In the genomic region with DNA sequence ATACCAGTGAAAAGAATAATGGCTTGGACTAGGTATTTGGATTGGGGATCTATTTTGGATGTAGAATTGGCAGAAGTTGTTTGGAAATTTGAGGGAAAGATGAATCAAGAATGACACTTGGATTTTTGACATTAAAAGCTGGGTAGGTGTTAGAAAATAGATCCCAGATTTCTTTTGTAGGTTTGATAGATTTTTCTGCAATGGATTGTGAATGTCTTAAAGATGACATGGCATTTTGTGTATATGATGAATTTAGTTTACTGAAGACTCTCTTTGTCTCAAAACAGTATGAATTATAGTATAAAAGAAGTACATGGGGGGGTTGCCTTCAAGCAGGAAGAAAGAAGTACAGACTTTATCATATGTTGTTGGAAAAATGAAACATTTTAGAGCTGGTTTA, we compare ENCODE assay signal across 23 cellular contexts.
DNase-seq lines count a peak whose midpoint lies in the region; ATAC-seq, FAIRE-seq and TF ChIP-seq lines count a peak whose summit lies in the region.
"Had no signal": no experiment of that assay in that cellular context is flagged by ENCODE, and none has a peak within 500 bp of the region (broad histone marks: within the 10 kb centered on the region; RNA-seq: fewer than 3 reads in every experiment).

No MANE protein-coding gene starts in this region.

- H3K4me2 ChIP-seq in HepG2 (ENCODE audit: low read depth, low read length) = no peak overlapping the region

- TF ChIP-seq RAD21 in HepG2 (CRISPR knock-in tag; IDR thresholded peaks at IDR 0.05) = no peak

- peaks cover 5% of the 10 kb centered on the region for H3K4me1 Mint-ChIP-seq in type B pancreatic cell (ENCODE audit: unreplicated experiment)
- H3K4me1 Mint-ChIP-seq: H9 had no signal

- no peak overlapping the region for H3K4me3 Mint-ChIP-seq in type B pancreatic cell
- H3K4me3 Mint-ChIP-seq: CD8-positive, alpha-beta memory T cell; H9 had no signal

- no TSS peak for BruUV-seq in HepG2 (replicated peaks; lab: Mats Ljungman, UMichigan)

- peaks cover 31% of the 10 kb centered on the region for H3K36me3 Mint-ChIP-seq in type B pancreatic cell

- no peak for TF ChIP-seq POLR2A in HepG2 (IDR thresholded peaks at IDR 0.05; ENCODE audit: insufficient read depth in 1 of 2, low read depth in 2 of 2, low read length in 2 of 2)
- no peak for TF ChIP-seq POLR2A in right lobe of liver (IDR thresholded peaks at IDR 0.05)

- no peaks in the 10 kb centered on the region for H3K79me2 ChIP-seq in HepG2 (ENCODE audit: insufficient read depth, low read length)

- H3K27ac ChIP-seq in HepG2 (ENCODE audit: extremely low read length, insufficient read depth, low read length) = no peak overlapping the region
- H3K27ac ChIP-seq in right lobe of liver = no peak overlapping the region
- H3K27ac ChIP-seq in caudate nucleus (ENCODE audit: low read depth, low read length) = no peak overlapping the region
- H3K27ac ChIP-seq: ascending aorta, gastrocnemius medialis, HL-60, ovary, stomach, upper lobe of left lung had no signal

- H3K27me3 ChIP-seq in HepG2 (ENCODE audit: control insufficient read depth in 1 of 2, insufficient read depth in 2 of 2, low read length in 2 of 2) (no peaks in the 10 kb centered on the region), right lobe of liver (no peaks in the 10 kb centered on the region)
- H3K27me3 ChIP-seq: ascending aorta, gastrocnemius medialis, ovary, stomach, upper lobe of left lung had no signal

- peaks cover 5 to 19% of the 10 kb centered on the region in 2 experiments; a peak in 3 of 5 replicates for H3K36me3 ChIP-seq in HepG2 (replicated peaks in 1 of 2; ENCODE audit: control insufficient read depth in 1 of 2, insufficient read depth in 2 of 2, low read length in 2 of 2)
- H3K36me3 ChIP-seq in right lobe of liver = peaks cover 0 to 10% (median 2%) of the 10 kb centered on the region in 4 donors
- H3K36me3 ChIP-seq: ovary had no signal

- POLR2A ChIA-PET in HepG2 (lab: Yijun Ruan, JAX) = no interaction called here

- H3K9me3 ChIP-seq in HepG2 (ENCODE audit: low read length) (no peaks in the 10 kb centered on the region), right lobe of liver (no peaks in the 10 kb centered on the region)
- H3K9me3 ChIP-seq: ascending aorta, gastrocnemius medialis, ovary, stomach, upper lobe of left lung had no signal

- ATAC-seq in HepG2 (no peak), right lobe of liver (no peak), GM18502 (IDR thresholded peaks at IDR 0.05; ENCODE audit: poor library complexity, unreplicated experiment) (no peak)
- ATAC-seq: left ventricle myocardium superior had no signal

- H3K27me3 Mint-ChIP-seq in type B pancreatic cell = no peaks in the 10 kb centered on the region
- H3K27me3 Mint-ChIP-seq: CD8-positive, alpha-beta memory T cell had no signal

- in situ Hi-C loops in HepG2 (cut with HindIII; ENCODE audit: extremely low pct_ligation_motif_present, low pct_unique_long_range_greater_than_20kb) = no loop called here
- in situ Hi-C loops in SK-MEL-5 (cut with HindIII; ENCODE audit: low pct_unique_long_range_greater_than_20kb, low sequenced_read_pairs) = loop anchor here (25.0 kb wide), 1 partner anchor 171 kb away; no protein-coding TSS in a partner anchor

- H3K9ac ChIP-seq in HepG2 (ENCODE audit: insufficient read depth, low read depth, low read length) = no peak overlapping the region

- no peaks in the 10 kb centered on the region for H4K20me1 ChIP-seq in HepG2 (ENCODE audit: insufficient read depth, low read length)

- TF ChIP-seq CTCF in HepG2 (CRISPR knock-in tag; IDR thresholded peaks at IDR 0.05) (no peak), right lobe of liver (IDR thresholded peaks at IDR 0.05) (no peak), type B pancreatic cell (conservative IDR thresholded peaks at IDR 0.05) (no peak)

- no peaks in the 10 kb centered on the region for H3K4me1 ChIP-seq in HepG2 (ENCODE audit: insufficient read depth, low read length)
- H3K4me1 ChIP-seq in right lobe of liver = no peaks in the 10 kb centered on the region
- H3K4me1 ChIP-seq: ascending aorta had no signal

- intact Hi-C loops in HepG2 (cut with micrococcal nuclease; ENCODE audit: unreplicated experiment) (no loop called here), right lobe of liver (cut with DNase I) (loop anchor here in 1 of 2 donors (10.0 kb wide), 1 partner anchor 164 kb away; no protein-coding TSS in a partner anchor)

- CTCF ChIA-PET in HepG2 (lab: Yijun Ruan, JAX; ENCODE audit: low intra/inter-chr PET ratio, low total read pairs) = no interaction called here

- peak overlapping the region; percentile 8 for H3K27ac Mint-ChIP-seq in type B pancreatic cell

- H3K9me3 Mint-ChIP-seq in type B pancreatic cell = no peaks in the 10 kb centered on the region
- H3K9me3 Mint-ChIP-seq: CD8-positive, alpha-beta memory T cell; H9 had no signal

- no peak overlapping the region for H2AFZ ChIP-seq in HepG2 (ENCODE audit: low read length)

- TF ChIP-seq EP300 in HepG2 (IDR thresholded peaks at IDR 0.05; ENCODE audit: low read depth in 2 of 2, low read length in 2 of 2) (no peak), HepG2 (CRISPR knock-in tag; IDR thresholded peaks at IDR 0.05; ENCODE audit: borderline replicate concordance) (no peak)

- FAIRE-seq in HepG2 (lab: Jason Lieb, UNC) = no peak

- H3K4me3 ChIP-seq in HepG2 (replicated peaks in 1 of 3; ENCODE audit: insufficient read depth in 1 of 3, low read depth in 2 of 3, low read length in 3 of 3) (no peak overlapping the region), right lobe of liver (no peak overlapping the region)
- H3K4me3 ChIP-seq: ascending aorta, gastrocnemius medialis, ovary, stomach, upper lobe of left lung had no signal

- no peak for DNase-seq in HepG2 (ENCODE audit: low spot score)
- no peak for DNase-seq in right lobe of liver
- DNase-seq in SK-MEL-5 (ENCODE audit: low read depth, low spot score) = peak; percentile 44
- DNase-seq in fibroblast of gingiva (ENCODE audit: low read depth) = peak; percentile 47
- DNase-seq in type B pancreatic cell (ENCODE audit: extremely low spot score, unreplicated experiment) = no peak
- no peak for DNase-seq in islet precursor cell
- DNase-seq in caudate nucleus (lab: John Stamatoyannopoulos, UW) = no peak
- DNase-seq: activated effector memory CD4-positive, alpha-beta T cell treated with anti-CD3 and anti-CD28 coated beads, Interleukin-2, amount 50 U/mL, for 16 hours; CD8-positive, alpha-beta memory T cell; EL; gastrocnemius medialis; H9; KG1; left ventricle myocardium superior; NCI-H1092 treated with DMSO at 0.1 percent for 48 hours; NCI-H524 treated with DMSO at 0.1 percent for 48 hours; ovary; SIG-M5; stomach; upper lobe of left lung had no signal

TF ChIP-seq in HepG2, 621 proteins besides CTCF, POLR2A, EP300 and RAD21 (continues in another document):
- no peak for TF ChIP-seq ZNF782 (CRISPR knock-in tag; IDR thresholded peaks at IDR 0.05; ENCODE audit: borderline replicate concordance)
- TF ChIP-seq MAFG (CRISPR knock-in tag; IDR thresholded peaks at IDR 0.05) = no peak
- TF ChIP-seq, protein P1, sequence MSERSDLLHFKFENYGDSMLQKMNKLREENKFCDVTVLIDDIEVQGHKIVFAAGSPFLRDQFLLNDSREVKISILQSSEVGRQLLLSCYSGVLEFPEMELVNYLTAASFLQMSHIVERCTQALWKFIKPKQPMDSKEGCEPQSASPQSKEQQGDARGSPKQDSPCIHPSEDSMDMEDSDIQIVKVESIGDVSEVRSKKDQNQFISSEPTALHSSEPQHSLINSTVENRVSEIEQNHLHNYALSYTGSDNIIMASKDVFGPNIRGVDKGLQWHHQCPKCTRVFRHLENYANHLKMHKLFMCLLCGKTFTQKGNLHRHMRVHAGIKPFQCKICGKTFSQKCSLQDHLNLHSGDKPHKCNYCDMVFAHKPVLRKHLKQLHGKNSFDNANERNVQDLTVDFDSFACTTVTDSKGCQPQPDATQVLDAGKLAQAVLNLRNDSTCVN (CRISPR knock-in tag; IDR thresholded peaks at IDR 0.05; ENCODE audit: borderline replicate concordance) = no peak
- TF ChIP-seq, protein P2, sequence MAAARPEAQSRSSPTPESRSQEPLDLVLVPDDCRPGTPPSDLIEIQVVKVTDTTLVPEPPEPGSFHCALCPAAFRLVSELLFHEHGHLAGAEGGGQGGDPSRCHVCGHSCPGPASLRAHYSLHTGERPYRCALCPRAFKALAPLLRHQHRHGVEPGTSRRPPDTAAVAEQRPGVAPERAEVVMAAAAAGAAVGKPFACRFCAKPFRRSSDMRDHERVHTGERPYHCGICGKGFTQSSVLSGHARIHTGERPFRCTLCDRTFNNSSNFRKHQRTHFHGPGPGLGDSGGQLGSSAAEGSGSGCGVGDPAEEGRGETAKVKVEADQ (CRISPR knock-in tag; IDR thresholded peaks at IDR 0.05; ENCODE audit: borderline replicate concordance) = no peak
- TF ChIP-seq HDAC6 (IDR thresholded peaks at IDR 0.05; ENCODE audit: low read depth, low read length) = no peak
- TF ChIP-seq TBX3 (IDR thresholded peaks at IDR 0.05; ENCODE audit: borderline replicate concordance) = no peak
- TF ChIP-seq ZSCAN22 (CRISPR knock-in tag; IDR thresholded peaks at IDR 0.05) = no peak
- TF ChIP-seq NFE2L2 (IDR thresholded peaks at IDR 0.05; ENCODE audit: low read length) = peak; percentile 40; the same call in 1 of the 2 replicates
- TF ChIP-seq, protein P3, sequence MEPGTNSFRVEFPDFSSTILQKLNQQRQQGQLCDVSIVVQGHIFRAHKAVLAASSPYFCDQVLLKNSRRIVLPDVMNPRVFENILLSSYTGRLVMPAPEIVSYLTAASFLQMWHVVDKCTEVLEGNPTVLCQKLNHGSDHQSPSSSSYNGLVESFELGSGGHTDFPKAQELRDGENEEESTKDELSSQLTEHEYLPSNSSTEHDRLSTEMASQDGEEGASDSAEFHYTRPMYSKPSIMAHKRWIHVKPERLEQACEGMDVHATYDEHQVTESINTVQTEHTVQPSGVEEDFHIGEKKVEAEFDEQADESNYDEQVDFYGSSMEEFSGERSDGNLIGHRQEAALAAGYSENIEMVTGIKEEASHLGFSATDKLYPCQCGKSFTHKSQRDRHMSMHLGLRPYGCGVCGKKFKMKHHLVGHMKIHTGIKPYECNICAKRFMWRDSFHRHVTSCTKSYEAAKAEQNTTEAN (CRISPR knock-in tag; conservative IDR thresholded peaks at IDR 0.05) = no peak
- TF ChIP-seq MAFF (IDR thresholded peaks at IDR 0.05; ENCODE audit: low read depth, low read length) = peak; percentile 28; the same call in 1 of the 2 replicates
- no peak for TF ChIP-seq ZNF883 (CRISPR knock-in tag; IDR thresholded peaks at IDR 0.05; ENCODE audit: not compliant biosample characterization)
- TF ChIP-seq MAFK (conservative IDR thresholded peaks at IDR 0.05 in 1 of 2, IDR thresholded peaks at IDR 0.05 in 1 of 2; ENCODE audit: low read length in 2 of 2) = peak in 1 of 2 experiments; percentile 10; a peak in 1 of 4 replicates
- no peak for TF ChIP-seq ZNF3 (CRISPR knock-in tag; IDR thresholded peaks at IDR 0.05)

Comparison
In these comparisons a context has a peak if more than half of its experiments do, and no peak if none do; other contexts are left out.
1. DNase-seq: peak in SK-MEL-5 (single experiment) and fibroblast of gingiva (single experiment); none in HepG2 (single experiment), right lobe of liver (0 of 3), type B pancreatic cell (single experiment), islet precursor cell (single experiment) and caudate nucleus (0 of 61).